1 cellular context compared by ENCODE assay signal in genomic region chr12:96906849-96907664, GRCh38.
A peak's percentile ranks its signal among the peaks of the same experiment; 100 is the strongest.
TF ChIP-seq lines count a peak whose summit lies in the region.

TSS of gene NEDD1 (plus strand) at chr12:96907257. CDS start at chr12:96909760, 2,503 bp downstream.

TF ChIP-seq in HepG2, 621 proteins besides CTCF, POLR2A, EP300 and RAD21 (continued from another document and continues in another):
- no peak for TF ChIP-seq ZNF142 (CRISPR knock-in tag; IDR thresholded peaks at IDR 0.05)
- TF ChIP-seq MED13 (CRISPR knock-in tag; IDR thresholded peaks at IDR 0.05), result peak; percentile 68; the same call in 1 of the 2 replicates
- peak; percentile 18; the same call in 1 of the 2 replicates for TF ChIP-seq ZNF343 (CRISPR knock-in tag; IDR thresholded peaks at IDR 0.05)
- no peak for TF ChIP-seq ZNF674 (CRISPR knock-in tag; IDR thresholded peaks at IDR 0.05; ENCODE audit: low read depth)
- TF ChIP-seq SALL1 (CRISPR knock-in tag; IDR thresholded peaks at IDR 0.05), result peak; percentile 79
- no peak for TF ChIP-seq KIAA2018 (CRISPR knock-in tag; IDR thresholded peaks at IDR 0.05; ENCODE audit: borderline replicate concordance)
- TF ChIP-seq POLR2G (IDR thresholded peaks at IDR 0.05; ENCODE audit: low read depth, low read length), result peak; percentile 85
- TF ChIP-seq ZSCAN5A (CRISPR knock-in tag; IDR thresholded peaks at IDR 0.05; ENCODE audit: borderline replicate concordance), result peak; percentile 37; the same call in 1 of the 2 replicates
- TF ChIP-seq HHEX (CRISPR knock-in tag; IDR thresholded peaks at IDR 0.05), result no peak
- TF ChIP-seq NR2F1 (CRISPR knock-in tag; IDR thresholded peaks at IDR 0.05), result peak; percentile 51 to 67; a peak in 3 of 4 replicates
- peak; percentile 88 for TF ChIP-seq ZBTB14 (CRISPR knock-in tag; IDR thresholded peaks at IDR 0.05)
- TF ChIP-seq RFX5 (IDR thresholded peaks at IDR 0.05; ENCODE audit: low read depth, low read length), result peak; percentile 40
- no peak for TF ChIP-seq DMTF1 (CRISPR knock-in tag; IDR thresholded peaks at IDR 0.05)
- TF ChIP-seq ZSCAN29 (CRISPR knock-in tag; conservative IDR thresholded peaks at IDR 0.05), result 0 out of 2 replicates have a peak, but pooled peaks have one; percentile 24
- no peak for TF ChIP-seq PREB (CRISPR knock-in tag; IDR thresholded peaks at IDR 0.05)
- peak; percentile 46 for TF ChIP-seq RXRB (CRISPR knock-in tag; IDR thresholded peaks at IDR 0.05; ENCODE audit: borderline replicate concordance)
- TF ChIP-seq THRA (CRISPR knock-in tag; IDR thresholded peaks at IDR 0.05; ENCODE audit: borderline replicate concordance), result 0 out of 2 replicates have a peak, but pooled peaks have one; percentile 43
- TF ChIP-seq ZNF879 (CRISPR knock-in tag; IDR thresholded peaks at IDR 0.05), result 0 out of 2 replicates have a peak, but pooled peaks have one; percentile 34
- TF ChIP-seq ZNF460 (CRISPR knock-in tag; IDR thresholded peaks at IDR 0.05; ENCODE audit: borderline replicate concordance), result no peak; the same call in 1 of the 2 replicates
- TF ChIP-seq ZNF337 (CRISPR knock-in tag; IDR thresholded peaks at IDR 0.05; ENCODE audit: borderline replicate concordance, low read depth), result peak; percentile 59; the same call in 1 of the 2 replicates
- TF ChIP-seq ZNF619 (CRISPR knock-in tag; IDR thresholded peaks at IDR 0.05), result 0 out of 2 replicates have a peak, but pooled peaks have one; percentile 33
- TF ChIP-seq ZKSCAN5 (CRISPR knock-in tag; IDR thresholded peaks at IDR 0.05), result no peak
- TF ChIP-seq ZNF33B (CRISPR knock-in tag; IDR thresholded peaks at IDR 0.05), result 0 out of 2 replicates have a peak, but pooled peaks have one; percentile 79
- peak; percentile 62 for TF ChIP-seq ZNF883 (CRISPR knock-in tag; IDR thresholded peaks at IDR 0.05; ENCODE audit: not compliant biosample characterization)
- no peak for TF ChIP-seq TOE1 (CRISPR knock-in tag; IDR thresholded peaks at IDR 0.05)
- no peak for TF ChIP-seq TIGD3 (CRISPR knock-in tag; IDR thresholded peaks at IDR 0.05; ENCODE audit: borderline replicate concordance)
- 0 out of 2 replicates have a peak, but pooled peaks have one; percentile 23 for TF ChIP-seq KLF6 (CRISPR knock-in tag; IDR thresholded peaks at IDR 0.05)
- TF ChIP-seq FOXA1 (IDR thresholded peaks at IDR 0.05), result no peak
- peak; percentile 63; the same call in 1 of the 2 replicates for TF ChIP-seq FOXA1 (CRISPR knock-in tag; IDR thresholded peaks at IDR 0.05)
- TF ChIP-seq ZNF296 (CRISPR knock-in tag; conservative IDR thresholded peaks at IDR 0.05), result 0 out of 2 replicates have a peak, but pooled peaks have one; percentile 12
- peak; percentile 53; the same call in 1 of the 2 replicates for TF ChIP-seq ELF3 (CRISPR knock-in tag; IDR thresholded peaks at IDR 0.05)
- peak; percentile 99 for TF ChIP-seq CREB1 (IDR thresholded peaks at IDR 0.05)
- TF ChIP-seq CREB1 (CRISPR knock-in tag; IDR thresholded peaks at IDR 0.05), result peak; percentile 96
- TF ChIP-seq ZNF616 (CRISPR knock-in tag; IDR thresholded peaks at IDR 0.05; ENCODE audit: low read depth), result no peak
